31 cellular contexts compared by ENCODE assay signal in the genomic region with DNA sequence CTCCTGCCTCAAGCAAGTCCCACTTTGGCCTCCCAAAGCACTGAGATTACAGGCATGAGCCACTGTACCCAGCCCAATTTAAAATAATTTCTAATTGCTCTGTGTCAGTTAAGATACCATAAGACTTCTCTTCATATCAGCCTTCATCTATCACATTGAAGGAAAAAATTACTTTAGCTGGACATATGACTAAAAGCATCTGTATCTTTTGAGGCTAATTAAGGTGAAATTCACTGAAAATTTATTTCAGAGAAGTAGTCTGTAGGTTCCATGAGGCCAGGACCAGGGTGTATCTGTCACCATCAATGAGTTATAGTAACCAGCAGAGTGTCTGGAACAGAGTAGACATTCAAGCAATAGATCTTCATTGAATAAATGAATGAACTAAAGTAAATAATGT.
"Had no signal": no experiment of that assay in that cellular context is flagged by ENCODE, and none has a peak within 500 bp of the region (broad histone marks: within the 10 kb centered on the region; RNA-seq: fewer than 3 reads in every experiment).

No MANE protein-coding gene starts in this region.

- H3K27ac ChIP-seq: ascending aorta, breast epithelium, cardiac muscle cell, coronary artery, esophagus squamous epithelium, gastroesophageal sphincter, heart right ventricle, WERI-Rb-1 had no signal

- ATAC-seq: activated CD4-positive, CD25-positive, alpha-beta regulatory T cell treated with anti-CD3 and anti-CD28 coated beads, Interleukin-2, amount 50 U/mL, for 24 hours; activated CD8-positive, alpha-beta T cell treated with anti-CD3 and anti-CD28 coated beads for 36 hours; activated T-cell treated with anti-CD3 and anti-CD28 coated beads, Interleukin-2, amount 50 U/mL, for 4 hours; activated T-helper 17 cell treated with anti-CD3 and anti-CD28 coated beads, Interleukin-2, amount 50 U/mL, for 72 hours; effector memory CD8-positive, alpha-beta T cell; gastroesophageal sphincter; heart right ventricle; T-helper 17 cell had no signal

- H3K9me3 ChIP-seq: ascending aorta, breast epithelium, esophagus squamous epithelium, gastroesophageal sphincter had no signal

- H3K4me1 ChIP-seq: ascending aorta, breast epithelium, esophagus squamous epithelium had no signal

- DNase-seq: activated B cell treated with CpG ODN at 0.5 μM for 24 hours; activated CD4-positive, alpha-beta T cell treated with anti-CD3 and anti-CD28 coated beads for 48 hours; activated CD4-positive, alpha-beta T cell treated with anti-CD3 and anti-CD28 coated beads, Interleukin-2, amount 50 U/mL, for 1 hour; activated CD4-positive, alpha-beta T cell treated with anti-CD3 and anti-CD28 coated beads, Interleukin-2, amount 50 U/mL, for 48 hours; activated CD8-positive, alpha-beta memory T cell treated with anti-CD3 and anti-CD28 coated beads for 24 hours; activated CD8-positive, alpha-beta T cell treated with anti-CD3 and anti-CD28 coated beads for 36 hours; activated effector memory CD4-positive, alpha-beta T cell treated with Interleukin-2 at 50 U/mL for 16 hours; activated gamma-delta T cell treated with Interleukin-2 at 50 U/mL for 16 hours; activated naive CD4-positive, alpha-beta T cell treated with anti-CD3 and anti-CD28 coated beads, Interleukin-2, amount 50 U/mL, for 16 hours; activated naive CD4-positive, alpha-beta T cell treated with Interleukin-2 at 50 U/mL for 16 hours; activated T-cell treated with anti-CD3 and anti-CD28 coated beads, Interleukin-2, amount 50 U/mL, for 4 hours; amygdala; central memory CD4-positive, alpha-beta T cell; cerebellar nuclear complex; effector CD4-positive, alpha-beta T cell; effector memory CD8-positive, alpha-beta T cell; erythroblast; esophagus squamous epithelium; foreskin melanocyte; heart right ventricle; T-helper 1 cell; T-helper 17 cell; T1000; WERI-Rb-1 had no signal

- H3K27me3 ChIP-seq: ascending aorta, breast epithelium, cardiac muscle cell, esophagus squamous epithelium had no signal

- H3K4me3 ChIP-seq: ascending aorta, breast epithelium, cardiac muscle cell, coronary artery, esophagus squamous epithelium, gastroesophageal sphincter, heart right ventricle had no signal

- H3K36me3 ChIP-seq: ascending aorta, breast epithelium, cardiac muscle cell, esophagus squamous epithelium, gastroesophageal sphincter, heart right ventricle, WERI-Rb-1 had no signal
